23 cellular contexts compared by ENCODE assay signal in genomic region chr5:112686675-112687074, GRCh38. TPM values are rescaled to one million over a fixed set of nuclear protein-coding genes. Genes with fewer than 3 reads are reported as not detected.
DNase-seq lines count a peak whose midpoint lies in the region; ATAC-seq, FAIRE-seq and TF ChIP-seq lines count a peak whose summit lies in the region.
"Had no signal": no experiment of that assay in that cellular context is flagged by ENCODE, and none has a peak within 500 bp of the region (broad histone marks: within the 10 kb centered on the region; RNA-seq: fewer than 3 reads in every experiment).

No MANE protein-coding gene starts in this region.

- no peaks in the 10 kb centered on the region for H3F3A ChIP-seq in neural cell (ENCODE audit: insufficient read depth, low read length, poor library complexity, severe bottlenecking)

- H3K4me2 ChIP-seq in BLaER1 treated with 17β-estradiol and CSF1 and Interleukin-3, amounts not matched to agents 10 nM and 100 nM, result peak overlapping the region in 9 of 11 experiments; percentile 31 to 93 (median 81); a peak in 18 of 22 replicates
- H3K4me2 ChIP-seq in GM12878 (ENCODE audit: control insufficient read depth, insufficient read depth), result no peak overlapping the region
- H3K4me2 ChIP-seq in neural cell (ENCODE audit: low read length), result no peak overlapping the region
- H3K4me2 ChIP-seq: A549, KMS-11 had no signal

- peak overlapping the region in 5 of 11 experiments; percentile 12 to 71 (median 46); a peak in 6 of 22 replicates for H3K9ac ChIP-seq in BLaER1 treated with 17β-estradiol and CSF1 and Interleukin-3, amounts not matched to agents 10 nM and 100 nM
- no peak overlapping the region for H3K9ac ChIP-seq in GM12878 (ENCODE audit: control insufficient read depth, insufficient read depth, low read length)
- no peak overlapping the region for H3K9ac ChIP-seq in neural cell (ENCODE audit: low read length)
- H3K9ac ChIP-seq: KMS-11 had no signal

- no peak for TF ChIP-seq POLR2A in GM12878 (IDR thresholded peaks at IDR 0.05; ENCODE audit: low read depth, low read length)
- TF ChIP-seq POLR2A in transverse colon (IDR thresholded peaks at IDR 0.05), result no peak

- H3K36me3 ChIP-seq in BLaER1 treated with 17β-estradiol and CSF1 and Interleukin-3, amounts not matched to agents 10 nM and 100 nM, result no peaks in the 10 kb centered on the region
- H3K36me3 ChIP-seq in GM12878 (ENCODE audit: control insufficient read depth in 2 of 2, insufficient read depth in 2 of 2, low read length in 1 of 2) (no peaks in the 10 kb centered on the region), neural cell (ENCODE audit: insufficient read depth, low read length) (no peaks in the 10 kb centered on the region), transverse colon (no peaks in the 10 kb centered on the region)

- no TSS peak for BruUV-seq in GM12878 (replicated peaks; lab: Mats Ljungman, UMichigan)

- FAIRE-seq in GM12878 (lab: Jason Lieb, UNC), result no peak
- FAIRE-seq: A549, D721Med, GM12892, GM18507, H54 had no signal

- H3K4me1 ChIP-seq in BLaER1 treated with 17β-estradiol and CSF1 and Interleukin-3, amounts not matched to agents 10 nM and 100 nM, result peaks cover 15 to 95% (median 82%) of the 10 kb centered on the region in 10 experiments
- peaks cover 10% of the 10 kb centered on the region for H3K4me1 ChIP-seq in GM12878 (ENCODE audit: control insufficient read depth, insufficient read depth, low read length)
- H3K4me1 ChIP-seq in transverse colon, result peaks cover 0 to 2% (median 0%) of the 10 kb centered on the region in 4 donors
- H3K4me1 ChIP-seq: A549 had no signal

- TF ChIP-seq RAD21 in GM12878 (IDR thresholded peaks at IDR 0.05; ENCODE audit: insufficient read depth, low read depth, low read length) (no peak), neural cell (conservative IDR thresholded peaks at IDR 0.05) (no peak)

- TF ChIP-seq EP300 in GM12878 (IDR thresholded peaks at IDR 0.05; ENCODE audit: borderline replicate concordance in 1 of 2, control insufficient read depth in 1 of 2, low read depth in 2 of 2, low read length in 2 of 2) (no peak), neural cell (conservative IDR thresholded peaks at IDR 0.05; ENCODE audit: poor library complexity, severe bottlenecking) (no peak), transverse colon (IDR thresholded peaks at IDR 0.05; ENCODE audit: low read depth) (no peak)

- peaks cover 0 to 4% (median 0%) of the 10 kb centered on the region in 6 donors for H3K9me3 Mint-ChIP-seq in immature natural killer cell
- peaks cover 3% of the 10 kb centered on the region for H3K9me3 Mint-ChIP-seq in activated naive CD8-positive, alpha-beta T cell treated with anti-CD3 and anti-CD28 coated beads for 36 hours

- H3K27me3 ChIP-seq in BLaER1 treated with 17β-estradiol and CSF1 and Interleukin-3, amounts not matched to agents 10 nM and 100 nM, result no peaks in the 10 kb centered on the region
- peaks cover 0 to 2% of the 10 kb centered on the region in 2 experiments; a peak in 2 of 4 replicates for H3K27me3 ChIP-seq in GM12878 (replicated peaks in 1 of 2; ENCODE audit: control insufficient read depth in 2 of 2, insufficient read depth in 2 of 2, low read length in 1 of 2)
- H3K27me3 ChIP-seq in neural cell (ENCODE audit: insufficient read depth, low read depth, low read length), result no peaks in the 10 kb centered on the region
- H3K27me3 ChIP-seq in transverse colon, result peaks cover 5% of the 10 kb centered on the region

- H3K4me1 Mint-ChIP-seq in immature natural killer cell, result no peaks in the 10 kb centered on the region
- no peaks in the 10 kb centered on the region for H3K4me1 Mint-ChIP-seq in activated naive CD8-positive, alpha-beta T cell treated with anti-CD3 and anti-CD28 coated beads for 36 hours

- no peaks in the 10 kb centered on the region for H4K20me1 ChIP-seq in BLaER1 treated with 17β-estradiol and CSF1 and Interleukin-3, amounts not matched to agents 10 nM and 100 nM
- no peaks in the 10 kb centered on the region for H4K20me1 ChIP-seq in GM12878 (ENCODE audit: control insufficient read depth, insufficient read depth)
- no peaks in the 10 kb centered on the region for H4K20me1 ChIP-seq in neural cell (ENCODE audit: insufficient read depth)

- ATAC-seq in GM12878, result 0 out of 3 replicates have a peak, but pooled peaks have one; percentile 16
- no peak for ATAC-seq in GM21619 (IDR thresholded peaks at IDR 0.05; ENCODE audit: unreplicated experiment)
- ATAC-seq: A549, PC-3 had no signal

- H3K4me3 Mint-ChIP-seq in immature natural killer cell, result no peak overlapping the region
- no peak overlapping the region for H3K4me3 Mint-ChIP-seq in activated naive CD8-positive, alpha-beta T cell treated with anti-CD3 and anti-CD28 coated beads for 36 hours

- SMC1A ChIA-PET in GM12878 (lab: Charles Lee; ENCODE audit: uncharacterized antibody, unreplicated experiment), result interaction anchor here (0.9 to 4.1 kb wide), 8 partner anchors 8 to 70 kb away, joined by 3 to 26 read pairs (median 6); no protein-coding TSS in a partner anchor

- H2AFZ ChIP-seq in GM12878 (ENCODE audit: control insufficient read depth, low read depth, low read length) (no peak overlapping the region), neural cell (ENCODE audit: low read depth, low read length) (peak overlapping the region; percentile 14)

- intact Hi-C loops in GM12878 (cut with micrococcal nuclease; ENCODE audit: unreplicated experiment) (no loop called here), transverse colon (cut with DNase I; ENCODE audit: low total_unique reads) (no loop called here)

- WGBS in GM12878 (ENCODE audit: insufficient coverage, insufficient replicate concordance, low lambda C conversion rate, missing lambda C conversion rate), result 62% methylated on average over 2 of the region's 2 CpGs
- 80 to 90% methylated on average over 2 of the region's 2 CpGs for WGBS in transverse colon (ENCODE audit: low coverage in 1 of 2), 2 donors

- H3K27ac ChIP-seq in BLaER1 treated with 17β-estradiol and CSF1 and Interleukin-3, amounts not matched to agents 10 nM and 100 nM, result peak overlapping the region in 7 of 11 experiments; percentile 30 to 86 (median 74); a peak in 12 of 22 replicates
- H3K27ac ChIP-seq in GM12878 (ENCODE audit: control insufficient read depth, insufficient read depth) (no peak overlapping the region), neural cell (ENCODE audit: low read length) (no peak overlapping the region), transverse colon (no peak overlapping the region)
- H3K27ac ChIP-seq: A549, C4-2B, HL-60, KMS-11, RWPE1 had no signal

- peaks cover 3 to 15% (median 9%) of the 10 kb centered on the region in 11 experiments; a peak in 13 of 22 replicates for H3K9me3 ChIP-seq in BLaER1 treated with 17β-estradiol and CSF1 and Interleukin-3, amounts not matched to agents 10 nM and 100 nM (replicated peaks in 1 of 11)
- H3K9me3 ChIP-seq in GM12878 (replicated peaks; ENCODE audit: control insufficient read depth, insufficient read depth, low read length), result no peaks in the 10 kb centered on the region; the same call in 2 of the 3 replicates
- no peaks in the 10 kb centered on the region for H3K9me3 ChIP-seq in neural cell (ENCODE audit: low read length)
- H3K9me3 ChIP-seq in transverse colon, result no peaks in the 10 kb centered on the region
- H3K9me3 ChIP-seq: A549 had no signal

- H3K9me2 ChIP-seq in neural cell (ENCODE audit: insufficient read depth, low read length), result no peaks in the 10 kb centered on the region

- RAD21 ChIA-PET in GM12878 (lab: Charles Lee; ENCODE audit: unreplicated experiment), result interaction anchor here (1.0 to 2.7 kb wide), 6 partner anchors 9 to 53 kb away, joined by 3 to 6 read pairs (median 3); no protein-coding TSS in a partner anchor

- no peak for TF ChIP-seq CTCF in GM12878 (IDR thresholded peaks at IDR 0.05 in 2 of 3, conservative IDR thresholded peaks at IDR 0.05 in 1 of 3; ENCODE audit: control insufficient read depth in 2 of 3, extremely low read depth in 1 of 3, insufficient read depth in 1 of 3, low read depth in 3 of 3, low read length in 3 of 3)
- no peak for TF ChIP-seq CTCF in neural cell (IDR thresholded peaks at IDR 0.05; ENCODE audit: poor library complexity, severe bottlenecking)
- TF ChIP-seq CTCF in transverse colon (IDR thresholded peaks at IDR 0.05), result no peak

- in situ Hi-C loops in GM12878 (cut with MboI), result no loop called here
- in situ Hi-C loops in transverse colon (cut with MboI; ENCODE audit: low pct_ligation_motif_present in 1 of 4, low pct_unique_long_range_greater_than_20kb in 1 of 4, low sequenced_read_pairs in 3 of 4), result no loop called here

- peaks cover 0 to 2% (median 0%) of the 10 kb centered on the region in 3 donors for H3K36me3 Mint-ChIP-seq in immature natural killer cell
- H3K36me3 Mint-ChIP-seq in activated naive CD8-positive, alpha-beta T cell treated with anti-CD3 and anti-CD28 coated beads for 36 hours, result no peaks in the 10 kb centered on the region

- H3K27ac Mint-ChIP-seq in immature natural killer cell, result no peak overlapping the region
- H3K27ac Mint-ChIP-seq in activated naive CD8-positive, alpha-beta T cell treated with anti-CD3 and anti-CD28 coated beads for 36 hours, result no peak overlapping the region

- H3K79me2 ChIP-seq in GM12878 (ENCODE audit: control insufficient read depth, insufficient read depth, low read length) (no peaks in the 10 kb centered on the region), neural cell (replicated peaks; ENCODE audit: insufficient read depth, low read length) (no peaks in the 10 kb centered on the region)

- H3K4me3 ChIP-seq in BLaER1 treated with 17β-estradiol and CSF1 and Interleukin-3, amounts not matched to agents 10 nM and 100 nM, result no peak overlapping the region; a peak in 1 of 20 replicates
- H3K4me3 ChIP-seq in GM12878 (no peak overlapping the region), neural cell (ENCODE audit: low read length) (no peak overlapping the region), transverse colon (no peak overlapping the region)
- H3K4me3 ChIP-seq: A549 had no signal

- DNase-seq in NAMALWA (ENCODE audit: low spot score), result peak; percentile 55
- DNase-seq in GM12878 (ENCODE audit: low read depth, low spot score), result no peak
- no peak for DNase-seq in transverse colon
- no peak for DNase-seq in immature natural killer cell
- no peak for DNase-seq in activated naive CD8-positive, alpha-beta T cell treated with anti-CD3 and anti-CD28 coated beads for 36 hours
- DNase-seq: NCI-H1048, NCI-H2029 treated with DMSO at 0.1 percent for 48 hours, NCI-H510A, NCI-H774, PC-3, SIG-M5 had no signal

- POLR2A ChIA-PET in GM12878 (lab: Charles Lee), result interaction anchor here (1.1 kb wide), 1 partner anchor 71 kb away, joined by 3 read pairs; no protein-coding TSS in a partner anchor

- CTCF ChIA-PET in GM12878 (lab: Yijun Ruan, JAX), result interaction anchor here (1.1 to 12.6 kb wide), 6 partner anchors 10 to 136 kb away, joined by 3 to 125 read pairs (median 4); no protein-coding TSS in a partner anchor

- peaks cover 2 to 10% (median 4%) of the 10 kb centered on the region in 3 donors for H3K27me3 Mint-ChIP-seq in immature natural killer cell (ENCODE audit: low read depth in 3 of 3)
- peaks cover 33% of the 10 kb centered on the region for H3K27me3 Mint-ChIP-seq in activated naive CD8-positive, alpha-beta T cell treated with anti-CD3 and anti-CD28 coated beads for 36 hours

RNA-seq across cellular contexts. Expression of gene APC, which starts 51.0 kb away (rescaled TPM):
- total RNA-seq in GM12878 (2013; cell fraction: nucleolus; rRNA removed), result 114 and 115 TPM in 2 replicates
- 22.3 and 24.8 TPM in 2 replicates for total RNA-seq in GM12878 (2014; rRNA removed)
- 20.9 and 22.6 TPM in 2 replicates for total RNA-seq in GM12878 (2014; rRNA removed; fragmentation: Illumina TruSeq; extraction: Trizol)
- 22.6 and 23.3 TPM in 2 replicates for total RNA-seq in GM12878 (2021)
- 5.1 TPM for polyA plus RNA-seq in GM12878 (2011; ENCODE audit: low read depth)
- polyA plus RNA-seq in GM12878 (2011; rRNA removed), result 14.4 and 17.3 TPM in 2 replicates
- polyA plus RNA-seq in GM12878 (2011; cell fraction: cytosol; rRNA removed), result 9.0 and 9.7 TPM in 2 replicates
- polyA plus RNA-seq in GM12878 (2011; cell fraction: nucleus; rRNA removed), result 26.4 and 31.7 TPM in 2 replicates
- polyA plus RNA-seq in GM12878 (2012), result 5.0 and 5.3 TPM in 2 replicates
- 12.5 and 14.8 TPM in 2 replicates for polyA plus RNA-seq in GM12878 (2014; fragmentation: Illumina TruSeq; extraction: Trizol)
- polyA plus RNA-seq in GM12878 (2014; fragmentation: Nextera tagmentation; extraction: Ambion mirVana), result 1 to 10 TPM; 3.2 to 7.2 TPM
- 8.6 and 12.2 TPM in 2 replicates for polyA plus RNA-seq in GM12878 (2014; rRNA removed)
- 10 to 100 TPM; 13.3 to 19.6 TPM for polyA plus RNA-seq in GM12878 (2016; fragmentation: Nextera tagmentation; extraction: Ambion mirVana)
- 37.2 and 48.2 TPM in 2 replicates for polyA minus RNA-seq in GM12878 (2011; rRNA and poly(A)+ RNA removed)
- 19.3 and 21.6 TPM in 2 replicates for polyA minus RNA-seq in GM12878 (2011; cell fraction: cytosol; rRNA and poly(A)+ RNA removed)
- 50.3 and 85.1 TPM in 2 replicates for polyA minus RNA-seq in GM12878 (2011; cell fraction: nucleus; rRNA and poly(A)+ RNA removed)
- polyA plus RNA-seq in neural cell, result 40.6 and 41.9 TPM in 2 replicates
- polyA minus RNA-seq in neural cell, result 497 and 599 TPM in 2 replicates
- 100 to 1,000 TPM in 1 of 4 donors, 10 to 100 TPM in 3; 77.8 to 109 (median 85.7) TPM for total RNA-seq in transverse colon
- 10 to 100 TPM in 2 of 3 donors, 1 to 10 TPM in 1; 6.1 to 36.5 (median 14.3) TPM for polyA plus RNA-seq in immature natural killer cell
- total RNA-seq in activated naive CD8-positive, alpha-beta T cell treated with anti-CD3 and anti-CD28 coated beads for 36 hours, result 10 to 100 TPM; 19.5 to 19.8 TPM

Comparison
In these comparisons a context has a peak if more than half of its experiments do, and no peak if none do; other contexts are left out.
1. H3K27ac ChIP-seq: peak in BLaER1 treated with 17β-estradiol and CSF1 and Interleukin-3, amounts not matched to agents 10 nM and 100 nM (7 of 11); none in GM12878 (single experiment), neural cell (single experiment) and transverse colon (0 of 4).
2. H3K4me2 ChIP-seq: peak in BLaER1 treated with 17β-estradiol and CSF1 and Interleukin-3, amounts not matched to agents 10 nM and 100 nM (9 of 11); none in GM12878 (single experiment) and neural cell (single experiment).